Comparison of ENCODE assay signal across 25 cellular contexts in the genomic region with DNA sequence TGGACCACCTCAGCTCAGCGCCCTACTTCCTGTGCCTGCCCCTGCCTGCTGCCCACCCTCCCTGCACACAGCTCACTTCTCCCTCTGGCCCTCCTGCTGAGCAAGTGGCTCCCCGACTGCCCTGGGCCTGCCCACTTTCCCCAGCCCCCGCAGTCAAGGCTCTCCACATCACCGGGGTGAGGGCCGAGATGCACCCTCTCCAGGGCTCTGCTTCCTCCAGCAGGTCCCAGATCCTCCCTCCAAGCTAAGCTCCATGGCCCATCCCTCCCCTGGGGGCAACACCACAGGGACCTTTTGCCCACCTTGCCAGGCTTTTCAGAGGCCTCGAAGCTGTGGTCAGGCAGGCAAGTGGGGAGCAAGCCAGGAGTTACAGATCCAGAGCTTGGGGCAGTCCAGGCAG.
"Had no signal": no experiment of that assay in that cellular context is flagged by ENCODE, and none has a peak within 500 bp of the region (broad histone marks: within the 10 kb centered on the region; RNA-seq: fewer than 3 reads in every experiment).

No MANE protein-coding gene starts in this region.

- H3K27me3 Mint-ChIP-seq: activated CD4-positive, alpha-beta memory T cell treated with anti-CD3 and anti-CD28 coated beads, Interleukin-2, amount 10 ng/mL, durations not matched to agents 7 days and 5 days; activated CD4-positive, alpha-beta T cell treated with anti-CD3 and anti-CD28 coated beads for 36 hours; activated CD4-positive, alpha-beta T cell treated with anti-CD3 and anti-CD28 coated beads, Interleukin-2, amount 10 ng/mL, durations not matched to agents 7 days and 5 days; activated naive CD4-positive, alpha-beta T cell treated with anti-CD3 and anti-CD28 coated beads, Interleukin-2, amount 10 ng/mL, durations not matched to agents 7 days and 5 days; activated T-cell treated with anti-CD3 and anti-CD28 coated beads, Interleukin-2, amount 50 U/mL, for 24 hours; brain; central memory CD8-positive, alpha-beta T cell had no signal

- H3K27me3 ChIP-seq: adrenal gland, esophagus squamous epithelium, gastroesophageal sphincter had no signal

- DNase-seq: activated CD4-positive, alpha-beta memory T cell treated with anti-CD3 and anti-CD28 coated beads, Interleukin-2, amount 10 ng/mL, durations not matched to agents 7 days and 5 days; activated CD4-positive, alpha-beta T cell treated with anti-CD3 and anti-CD28 coated beads for 36 hours; activated CD4-positive, alpha-beta T cell treated with anti-CD3 and anti-CD28 coated beads, Interleukin-2, amount 10 ng/mL, durations not matched to agents 7 days and 5 days; activated CD4-positive, alpha-beta T cell treated with anti-CD3 and anti-CD28 coated beads, Interleukin-2, amount 50 U/mL, for 4 hours; activated CD4-positive, CD25-positive, alpha-beta regulatory T cell; activated CD4-positive, CD25-positive, alpha-beta regulatory T cell treated with anti-CD3 and anti-CD28 coated beads, Interleukin-2, amount 50 U/mL, for 72 hours; activated CD8-positive, alpha-beta memory T cell treated with anti-CD3 and anti-CD28 coated beads, Interleukin-2, amount 50 U/mL, for 48 hours; activated gamma-delta T cell; activated naive CD4-positive, alpha-beta T cell; activated naive CD4-positive, alpha-beta T cell treated with anti-CD3 and anti-CD28 coated beads, Interleukin-2, amount 10 ng/mL, durations not matched to agents 7 days and 5 days; activated T-cell treated with anti-CD3 and anti-CD28 coated beads for 4 hours; activated T-cell treated with anti-CD3 and anti-CD28 coated beads, Interleukin-2, amount 50 U/mL, for 24 hours; activated T-cell treated with anti-CD3 and anti-CD28 coated beads, Interleukin-2, amount 50 U/mL, for 72 hours; adrenal gland; amygdala; aorta; effector memory CD4-positive, alpha-beta T cell; endodermal cell; esophagus squamous epithelium; foreskin melanocyte; T-helper 2 cell had no signal

- H3K27ac Mint-ChIP-seq: activated CD4-positive, alpha-beta memory T cell treated with anti-CD3 and anti-CD28 coated beads, Interleukin-2, amount 10 ng/mL, durations not matched to agents 7 days and 5 days; activated CD4-positive, alpha-beta T cell treated with anti-CD3 and anti-CD28 coated beads for 36 hours; activated CD4-positive, alpha-beta T cell treated with anti-CD3 and anti-CD28 coated beads, Interleukin-2, amount 10 ng/mL, durations not matched to agents 7 days and 5 days; activated naive CD4-positive, alpha-beta T cell treated with anti-CD3 and anti-CD28 coated beads, Interleukin-2, amount 10 ng/mL, durations not matched to agents 7 days and 5 days; activated naive CD4-positive, alpha-beta T cell treated with anti-CD3 and anti-CD28 coated beads, Interleukin-2, amount 50 U/mL, for 72 hours; activated T-cell treated with anti-CD3 and anti-CD28 coated beads, Interleukin-2, amount 50 U/mL, for 24 hours; activated T-cell treated with anti-CD3 and anti-CD28 coated beads, Interleukin-2, amount 50 U/mL, for 72 hours; brain; endodermal cell had no signal

- ATAC-seq: activated CD4-positive, alpha-beta T cell treated with anti-CD3 and anti-CD28 coated beads for 36 hours; activated naive CD4-positive, alpha-beta T cell treated with anti-CD3 and anti-CD28 coated beads, Interleukin-2, amount 50 U/mL, for 72 hours; gastroesophageal sphincter had no signal

- H3K4me3 Mint-ChIP-seq: activated CD4-positive, alpha-beta memory T cell treated with anti-CD3 and anti-CD28 coated beads, Interleukin-2, amount 10 ng/mL, durations not matched to agents 7 days and 5 days; activated CD4-positive, alpha-beta T cell treated with anti-CD3 and anti-CD28 coated beads for 36 hours; activated CD4-positive, alpha-beta T cell treated with anti-CD3 and anti-CD28 coated beads, Interleukin-2, amount 10 ng/mL, durations not matched to agents 7 days and 5 days; activated naive CD4-positive, alpha-beta T cell treated with anti-CD3 and anti-CD28 coated beads, Interleukin-2, amount 10 ng/mL, durations not matched to agents 7 days and 5 days; activated T-cell treated with anti-CD3 and anti-CD28 coated beads, Interleukin-2, amount 50 U/mL, for 24 hours; activated T-cell treated with anti-CD3 and anti-CD28 coated beads, Interleukin-2, amount 50 U/mL, for 72 hours; brain; central memory CD8-positive, alpha-beta T cell; endodermal cell had no signal

- H3K27ac ChIP-seq: adrenal gland, esophagus squamous epithelium, gastroesophageal sphincter had no signal

- H3K9me3 ChIP-seq: adrenal gland had no signal

- H3K4me3 ChIP-seq: adrenal gland, esophagus squamous epithelium, gastroesophageal sphincter had no signal

- H3K36me3 ChIP-seq: adrenal gland, esophagus squamous epithelium, gastroesophageal sphincter had no signal

- H3K4me1 ChIP-seq: adrenal gland, esophagus squamous epithelium, gastroesophageal sphincter had no signal

- H3K36me3 Mint-ChIP-seq: activated naive CD4-positive, alpha-beta T cell treated with anti-CD3 and anti-CD28 coated beads, Interleukin-2, amount 10 ng/mL, durations not matched to agents 7 days and 5 days; brain had no signal

- H3K4me1 Mint-ChIP-seq: activated CD4-positive, alpha-beta memory T cell treated with anti-CD3 and anti-CD28 coated beads, Interleukin-2, amount 10 ng/mL, durations not matched to agents 7 days and 5 days; activated CD4-positive, alpha-beta T cell treated with anti-CD3 and anti-CD28 coated beads for 36 hours; activated CD4-positive, alpha-beta T cell treated with anti-CD3 and anti-CD28 coated beads, Interleukin-2, amount 10 ng/mL, durations not matched to agents 7 days and 5 days; activated naive CD4-positive, alpha-beta T cell treated with anti-CD3 and anti-CD28 coated beads, Interleukin-2, amount 10 ng/mL, durations not matched to agents 7 days and 5 days; brain; central memory CD8-positive, alpha-beta T cell; endodermal cell had no signal
